Comparison of ENCODE assay signal across 19 cellular contexts in the genomic region with DNA sequence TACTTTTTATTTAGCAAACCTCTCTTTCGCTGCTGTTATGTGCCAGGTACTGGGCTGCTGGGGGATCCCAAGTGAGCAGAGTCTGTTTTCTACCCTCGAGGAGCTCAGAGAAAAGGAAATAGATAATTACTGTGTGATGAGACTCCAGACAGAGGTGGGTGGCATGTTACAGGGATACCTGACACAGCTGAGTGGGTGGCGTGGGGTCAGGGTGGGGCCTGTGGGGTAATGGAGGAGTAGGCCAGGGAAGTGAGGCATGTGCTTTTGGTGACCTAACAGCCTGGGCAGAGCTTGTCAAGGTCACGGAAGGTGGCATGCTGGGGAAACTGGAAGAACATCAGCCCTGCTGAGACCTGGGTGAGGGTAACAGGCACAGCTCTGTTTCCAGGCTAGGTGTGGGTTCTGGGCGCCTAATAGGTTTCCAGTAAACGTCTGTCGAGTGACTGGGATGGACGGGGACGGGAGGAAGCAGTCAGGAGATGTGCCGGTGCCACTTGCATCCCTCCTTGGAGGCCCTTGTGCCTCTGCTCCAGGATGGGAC. TPM values are rescaled to one million over a fixed set of nuclear protein-coding genes. Genes with fewer than 3 reads are reported as not detected.
"Had no signal": no experiment of that assay in that cellular context is flagged by ENCODE, and none has a peak within 500 bp of the region (broad histone marks: within the 10 kb centered on the region; RNA-seq: fewer than 3 reads in every experiment).

No MANE protein-coding gene starts in this region.

- H3K4me3 Mint-ChIP-seq: immature natural killer cell; memory B cell; natural killer cell treated with Interleukin-12 subunit alpha and Interleukin-12 subunit beta and Interleukin-15 and Interleukin-18, amount 100 ng/mL, for 72 hours had no signal

- ATAC-seq: gastroesophageal sphincter; left lung; natural killer cell treated with Interleukin-12 subunit alpha and Interleukin-12 subunit beta and Interleukin-15 and Interleukin-18, amount 100 ng/mL, for 72 hours; stimulated activated naive CD8-positive, alpha-beta T cell treated with anti-CD3 and anti-CD28 coated beads, Interleukin-15, Interleukin-2, amounts not matched to agents 100 U/mL and 50 U/mL, for 24 hours had no signal

- H3K27me3 Mint-ChIP-seq: memory B cell; natural killer cell treated with Interleukin-12 subunit alpha and Interleukin-12 subunit beta and Interleukin-15 and Interleukin-18, amount 100 ng/mL, for 72 hours had no signal

- H3K27ac Mint-ChIP-seq: immature natural killer cell; memory B cell; natural killer cell treated with Interleukin-12 subunit alpha and Interleukin-12 subunit beta and Interleukin-15 and Interleukin-18, amount 100 ng/mL, for 72 hours had no signal

- H3K9me3 Mint-ChIP-seq: immature natural killer cell; memory B cell; natural killer cell treated with Interleukin-12 subunit alpha and Interleukin-12 subunit beta and Interleukin-15 and Interleukin-18, amount 100 ng/mL, for 72 hours had no signal

- DNase-seq: dermis blood vessel endothelial cell; esophagus squamous epithelium; foreskin fibroblast; immature natural killer cell; left lung; lower lobe of right lung; midbrain; sigmoid colon; stimulated activated CD4-positive, alpha-beta T cell treated with anti-CD3 and anti-CD28 coated beads, Interleukin-12 subunit alpha, Interleukin-12 subunit beta, amount 100 ng/mL, for 4 hours; stimulated activated naive CD8-positive, alpha-beta T cell treated with anti-CD3 and anti-CD28 coated beads, Interleukin-15, Interleukin-2, amounts not matched to agents 100 U/mL and 50 U/mL, for 24 hours; thyroid gland; upper lobe of left lung had no signal

RNA-seq across cellular contexts. Expression of a gene that starts 36.5 kb away (rescaled TPM):
- total RNA-seq: dermis blood vessel endothelial cell; epithelial cell of proximal tubule; esophagus squamous epithelium; left lung; lower lobe of right lung; natural killer cell treated with Interleukin-12 subunit alpha and Interleukin-12 subunit beta and Interleukin-15 and Interleukin-18, amount 100 ng/mL, for 72 hours; osteoblast; suprapubic skin; upper lobe of left lung; vagina had no signal
